ENCODE assay signal across 1 cellular context in the genomic region with DNA sequence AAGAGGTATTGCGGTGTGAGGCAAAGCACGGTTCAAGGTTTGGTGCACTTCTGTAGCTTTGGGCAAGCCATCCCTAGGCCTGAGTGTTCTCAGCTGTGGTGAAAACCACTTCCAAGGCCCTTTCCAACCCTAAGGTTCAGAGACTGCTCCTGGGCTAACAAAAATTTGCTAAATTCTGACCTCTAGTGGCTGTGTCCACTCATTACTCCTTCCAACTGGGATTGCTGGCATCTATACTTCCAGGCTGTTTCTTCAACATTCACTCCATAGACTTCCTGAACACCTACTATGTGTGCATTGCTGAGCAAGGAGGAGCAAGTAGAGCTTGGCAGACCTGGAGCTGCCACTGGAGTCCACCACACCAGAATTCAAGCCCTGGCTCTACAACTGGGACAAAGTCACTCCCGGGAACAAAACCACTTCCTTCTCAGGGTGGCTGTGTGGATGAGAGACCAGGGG.
TF ChIP-seq lines count a peak whose summit lies in the region.

No MANE protein-coding gene starts in this region.

TF ChIP-seq in HCT116, 20 proteins besides CTCF, POLR2A, EP300 and RAD21 (continued from another document):
- TF ChIP-seq YY1 (IDR thresholded peaks at IDR 0.05; ENCODE audit: extremely low read depth, insufficient replicate concordance, low read depth, low read length) (no peak), JUND (IDR thresholded peaks at IDR 0.05) (no peak), FOSL1 (IDR thresholded peaks at IDR 0.05; ENCODE audit: low read depth) (no peak), ZNF274 (IDR thresholded peaks at IDR 0.05; ENCODE audit: low read depth, low read length) (no peak)
